8 cellular contexts compared by ENCODE assay signal in the genomic region with DNA sequence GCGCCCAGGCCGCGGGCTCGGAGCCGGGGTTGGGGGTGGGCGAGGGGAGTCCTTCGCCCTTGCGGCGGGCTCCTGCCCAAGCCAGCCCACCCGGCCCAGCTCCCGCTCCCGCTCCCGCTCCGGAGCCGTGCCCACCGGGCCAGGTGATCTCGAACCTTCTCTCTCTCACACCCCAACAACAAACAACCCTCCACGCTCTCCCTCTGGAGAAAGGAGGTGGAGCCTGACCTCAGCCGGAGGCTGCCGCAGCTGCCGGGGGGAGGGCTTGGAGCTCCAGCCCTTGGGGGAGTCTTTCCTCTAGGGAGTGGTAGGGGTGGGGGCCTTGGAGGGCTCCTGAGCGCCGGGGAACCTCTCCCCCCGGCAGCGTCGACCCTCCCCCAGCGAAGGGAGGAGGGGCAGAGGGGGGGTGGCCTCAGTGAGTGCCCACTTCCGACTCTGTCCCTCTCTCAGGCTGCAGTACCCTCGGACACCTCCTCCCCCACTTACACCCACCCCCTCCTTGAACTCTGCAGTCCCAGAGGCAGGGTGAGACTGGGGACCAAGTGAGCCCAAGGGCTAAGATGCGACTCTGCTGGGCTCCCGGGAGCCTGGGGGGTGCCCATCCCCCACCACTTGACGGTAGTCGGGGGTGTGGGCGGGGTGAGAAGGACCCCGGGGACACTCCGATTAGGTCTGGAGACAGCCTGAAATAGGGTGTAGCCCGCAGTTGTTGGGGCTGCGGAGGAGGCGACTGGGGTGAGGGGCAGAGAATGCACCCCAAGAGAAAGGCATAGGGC. TPM values are rescaled to one million over a fixed set of nuclear protein-coding genes. Genes with fewer than 3 reads are reported as not detected.
DNase-seq lines count a peak whose midpoint lies in the region; ATAC-seq, FAIRE-seq and TF ChIP-seq lines count a peak whose summit lies in the region.

No MANE protein-coding gene starts in this region.

- no peaks in the 10 kb centered on the region for H3K36me3 Mint-ChIP-seq in glutamatergic neuron (ENCODE audit: unreplicated experiment)

- peaks cover 2% of the 10 kb centered on the region for H3K27me3 Mint-ChIP-seq in glutamatergic neuron (ENCODE audit: unreplicated experiment)

- TF ChIP-seq POLR2A in GM18505 (IDR thresholded peaks at IDR 0.05; ENCODE audit: borderline replicate concordance, extremely low read depth, insufficient read depth, insufficient read length) = no peak

- FAIRE-seq in small intestine (lab: Jason Lieb, UNC) = no peak

- peak overlapping the region; percentile 85 for H3K4me3 Mint-ChIP-seq in glutamatergic neuron (ENCODE audit: unreplicated experiment)

- no peaks in the 10 kb centered on the region for H3K9me3 ChIP-seq in small intestine (ENCODE audit: control insufficient read depth, low read depth)

- peak; percentile 2 for DNase-seq in NCI-H2107 treated with DMSO at 0.1 percent for 48 hours (lab: John Stamatoyannopoulos, UW; ENCODE audit: unreplicated experiment)
- DNase-seq in NCI-H2107 (lab: John Stamatoyannopoulos, UW) = no peak
- DNase-seq in glutamatergic neuron = peak; percentile 44
- peak; percentile 36 for DNase-seq in small intestine
- no peak for DNase-seq in putamen (ENCODE audit: low spot score)
- DNase-seq in KG1 (lab: John Stamatoyannopoulos, UW) = no peak

- H3K4me3 ChIP-seq in small intestine (ENCODE audit: low read depth in 1 of 2, low read length in 2 of 2) = peak overlapping the region; percentile 7 to 16

- no peaks in the 10 kb centered on the region for H3K36me3 ChIP-seq in small intestine (ENCODE audit: control insufficient read depth in 2 of 2, insufficient read depth in 2 of 2, low read length in 2 of 2)

- H3K27ac ChIP-seq in VCaP (peak overlapping the region; percentile 56; the same call in 1 of the 2 replicates), small intestine (ENCODE audit: low read depth in 1 of 2, low read length in 1 of 2) (no peak overlapping the region)

- ATAC-seq in GM18505 (IDR thresholded peaks at IDR 0.05; ENCODE audit: unreplicated experiment) = no peak

- TF ChIP-seq CTCF in VCaP (conservative IDR thresholded peaks at IDR 0.05) (no peak), glutamatergic neuron (IDR thresholded peaks at IDR 0.05; ENCODE audit: partially characterized antibody, unreplicated experiment) (peak; percentile 12)

- H3K4me1 Mint-ChIP-seq in glutamatergic neuron (ENCODE audit: low read depth, unreplicated experiment) = peaks cover 11% of the 10 kb centered on the region

- peaks cover 0 to 3% of the 10 kb centered on the region in 2 donors for H3K4me1 ChIP-seq in small intestine (ENCODE audit: control insufficient read depth in 2 of 2, insufficient read depth in 1 of 2, low read depth in 1 of 2, low read length in 1 of 2)

- H3K27me3 ChIP-seq in small intestine (ENCODE audit: control insufficient read depth in 2 of 2, insufficient read depth in 2 of 2, low read length in 2 of 2) = peaks cover 0 to 12% of the 10 kb centered on the region in 2 donors

- peaks cover 4% of the 10 kb centered on the region for H3K9me3 Mint-ChIP-seq in glutamatergic neuron (ENCODE audit: unreplicated experiment)

- 0% methylated on average over 29 to 37 of the region's 39 CpGs for WGBS in small intestine, 3 donors

- no peak overlapping the region for H3K27ac Mint-ChIP-seq in glutamatergic neuron (ENCODE audit: unreplicated experiment)

RNA-seq across cellular contexts. Expression of a gene that starts 4.4 kb away (rescaled TPM):
- total RNA-seq in glutamatergic neuron (ENCODE audit: unreplicated experiment) = 29.9 TPM
- polyA plus RNA-seq in small intestine = 10 to 100 TPM; 10.7 to 13.3 (median 11.6) TPM

RNA-seq across cellular contexts. Expression of a gene that starts 30.7 kb away (rescaled TPM):
- total RNA-seq in glutamatergic neuron (ENCODE audit: unreplicated experiment) = 44.3 TPM
- 10 to 100 TPM; 20.0 to 58.3 (median 22.8) TPM for polyA plus RNA-seq in small intestine

RNA-seq across cellular contexts. Expression of a gene that starts 34.5 kb away (rescaled TPM):
- 3.9 TPM for total RNA-seq in glutamatergic neuron (ENCODE audit: unreplicated experiment)
- polyA plus RNA-seq in small intestine = 1 to 10 TPM in 2 of 3 donors, under 1 TPM in 1; 0.45 to 6.3 (median 1.1) TPM

RNA-seq across cellular contexts. Expression of a gene that starts 53.8 kb away (rescaled TPM):
- 62.9 TPM for total RNA-seq in glutamatergic neuron (ENCODE audit: unreplicated experiment)
- polyA plus RNA-seq in small intestine = 10 to 100 TPM in 1 of 3 donors, 1 to 10 TPM in 2; 4.1 to 24.3 (median 5.6) TPM

Comparison
In these comparisons a context has a peak if more than half of its experiments do, and no peak if none do; other contexts are left out.
1. DNase-seq: peak in NCI-H2107 treated with DMSO at 0.1 percent for 48 hours (single experiment), glutamatergic neuron (single experiment) and small intestine (single experiment); none in NCI-H2107 (single experiment), putamen (single experiment) and KG1 (single experiment).